ENCODE assay signal across 10 cellular contexts in the genomic region with DNA sequence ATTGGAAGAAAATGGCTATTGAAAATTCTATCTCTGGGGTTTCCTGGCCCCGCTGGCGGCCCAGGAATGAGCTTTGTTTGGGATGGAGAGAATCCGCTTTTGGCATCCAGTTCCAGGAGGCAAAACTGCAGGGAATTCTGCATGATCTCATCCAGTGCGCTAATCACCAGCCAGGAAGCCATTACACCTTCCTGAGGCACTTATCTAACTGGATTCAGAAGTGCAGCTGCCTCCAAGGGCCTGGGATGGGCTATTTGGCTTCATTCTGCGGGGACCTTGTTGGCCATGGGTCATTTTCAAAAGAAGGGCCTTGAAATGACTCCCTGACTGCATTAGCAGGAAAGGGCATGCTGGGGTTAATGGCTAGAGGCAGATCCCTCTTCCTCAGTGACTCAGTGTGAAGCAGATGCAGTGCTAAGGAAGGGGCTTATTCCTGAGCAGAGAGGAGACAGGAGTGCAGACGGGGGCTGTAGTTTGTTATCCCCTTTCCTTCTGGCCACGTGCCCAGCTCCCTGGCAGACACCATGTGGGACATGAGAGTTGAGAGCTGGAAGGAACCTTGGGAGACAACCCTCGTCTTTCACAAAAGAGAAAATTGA.
A peak's percentile ranks its signal among the peaks of the same experiment; 100 is the strongest.
DNase-seq lines count a peak whose midpoint lies in the region; ATAC-seq and TF ChIP-seq lines count a peak whose summit lies in the region.
"Had no signal": no experiment of that assay in that cellular context is flagged by ENCODE, and none has a peak within 500 bp of the region (broad histone marks: within the 10 kb centered on the region; RNA-seq: fewer than 3 reads in every experiment).

No MANE protein-coding gene starts in this region.

- peaks cover 8% of the 10 kb centered on the region for H3K4me1 ChIP-seq in mesenchymal stem cell (ENCODE audit: control insufficient read depth, insufficient read depth, low read depth, low read length)
- H3K4me1 ChIP-seq in HAP-1: peaks cover 28% of the 10 kb centered on the region
- H3K4me1 ChIP-seq: Peyer's patch had no signal

- H3K9me3 ChIP-seq in mesenchymal stem cell (ENCODE audit: control insufficient read depth, low read length): no peaks in the 10 kb centered on the region
- H3K9me3 ChIP-seq in HAP-1: no peaks in the 10 kb centered on the region
- H3K9me3 ChIP-seq: Peyer's patch had no signal

- H3K27me3 ChIP-seq in BJ (ENCODE audit: control insufficient read depth, insufficient read depth, low read length) (no peaks in the 10 kb centered on the region), mesenchymal stem cell (ENCODE audit: control insufficient read depth in 1 of 2, insufficient read depth in 1 of 2, low read length in 2 of 2) (peaks cover 0 to 3% of the 10 kb centered on the region in 2 experiments), HAP-1 (ENCODE audit: low read depth) (no peaks in the 10 kb centered on the region)
- H3K27me3 ChIP-seq: Peyer's patch had no signal

- no peak overlapping the region for H2AFZ ChIP-seq in mesenchymal stem cell (ENCODE audit: low read depth, low read length)

- in situ Hi-C loops in HAP-1 (cut with MboI; ENCODE audit: low sequenced_read_pairs): no loop called here

- no peak overlapping the region for H3K27ac Mint-ChIP-seq in stimulated activated naive B cell treated with anti-CD40 and anti-IgM and Interleukin-4, amounts not matched to agents 10 μg/mL and 1 μg/mL and 100 μg/mL, for 72 hours
- H3K27ac Mint-ChIP-seq: CD4-positive, CD25-positive, alpha-beta regulatory T cell had no signal

- H3K27me3 Mint-ChIP-seq in stimulated activated naive B cell treated with anti-CD40 and anti-IgM and Interleukin-4, amounts not matched to agents 10 μg/mL and 1 μg/mL and 100 μg/mL, for 72 hours: no peaks in the 10 kb centered on the region
- H3K27me3 Mint-ChIP-seq: CD4-positive, CD25-positive, alpha-beta regulatory T cell had no signal

- no peak overlapping the region for H2BK15ac ChIP-seq in mesenchymal stem cell (ENCODE audit: low read depth, poor library complexity, severe bottlenecking)

- H3K9ac ChIP-seq in mesenchymal stem cell (ENCODE audit: low read length): peak overlapping the region; percentile 71

- H3K9me3 Mint-ChIP-seq in stimulated activated naive B cell treated with anti-CD40 and anti-IgM and Interleukin-4, amounts not matched to agents 10 μg/mL and 1 μg/mL and 100 μg/mL, for 72 hours: no peaks in the 10 kb centered on the region
- H3K9me3 Mint-ChIP-seq: CD4-positive, CD25-positive, alpha-beta regulatory T cell had no signal

- H3K4me1 Mint-ChIP-seq in stimulated activated naive B cell treated with anti-CD40 and anti-IgM and Interleukin-4, amounts not matched to agents 10 μg/mL and 1 μg/mL and 100 μg/mL, for 72 hours: peaks cover 10 to 51% of the 10 kb centered on the region in 2 donors

- no peak overlapping the region for H3K18ac ChIP-seq in mesenchymal stem cell (ENCODE audit: low read depth in 1 of 2, low read length in 2 of 2)

- H3K27ac ChIP-seq in mesenchymal stem cell (ENCODE audit: low read length, poor library complexity, severe bottlenecking): no peak overlapping the region

- H3K36me3 ChIP-seq in BJ (ENCODE audit: control insufficient read depth, insufficient read depth, low read length) (no peaks in the 10 kb centered on the region), mesenchymal stem cell (ENCODE audit: control insufficient read depth in 1 of 2, insufficient read depth in 2 of 2, low read depth in 1 of 2, low read length in 2 of 2) (no peaks in the 10 kb centered on the region), HAP-1 (replicated peaks) (no peaks in the 10 kb centered on the region)
- H3K36me3 ChIP-seq: Peyer's patch had no signal

- H3K4ac ChIP-seq in mesenchymal stem cell (ENCODE audit: low read depth in 1 of 2, low read length in 2 of 2): no peak overlapping the region

- no peak overlapping the region for H2BK5ac ChIP-seq in mesenchymal stem cell (ENCODE audit: low read depth, low read length, poor library complexity, severe bottlenecking)

- H2BK120ac ChIP-seq in mesenchymal stem cell (ENCODE audit: low read depth, low read length): no peak overlapping the region

- POLR2A ChIA-PET in BJ (lab: Charles Lee): no interaction called here

- H3K4me2 ChIP-seq in mesenchymal stem cell (ENCODE audit: low read length, poor library complexity, severe bottlenecking): no peak overlapping the region

- no peaks in the 10 kb centered on the region for H3K36me3 Mint-ChIP-seq in stimulated activated naive B cell treated with anti-CD40 and anti-IgM and Interleukin-4, amounts not matched to agents 10 μg/mL and 1 μg/mL and 100 μg/mL, for 72 hours
- H3K36me3 Mint-ChIP-seq: CD4-positive, CD25-positive, alpha-beta regulatory T cell had no signal

- 59% methylated on average over 8 of the region's 8 CpGs for WGBS in mesenchymal stem cell

- H3K14ac ChIP-seq in mesenchymal stem cell (ENCODE audit: low read length in 2 of 2): no peak overlapping the region

- H3K4me3 ChIP-seq in BJ (ENCODE audit: low read depth, low read length) (no peak overlapping the region), cardiac fibroblast (replicated peaks in 1 of 2; ENCODE audit: low read depth in 2 of 2, low read length in 2 of 2) (no peak overlapping the region), mesenchymal stem cell (ENCODE audit: insufficient read depth in 1 of 2, low read depth in 1 of 2, low read length in 2 of 2) (peak overlapping the region in 1 of 2 experiments; percentile 66), HAP-1 (no peak overlapping the region)
- H3K4me3 ChIP-seq: Peyer's patch had no signal

- TF ChIP-seq CTCF in BJ (IDR thresholded peaks at IDR 0.05; ENCODE audit: insufficient read depth, low read depth, low read length): no peak
- no peak for TF ChIP-seq CTCF in cardiac fibroblast (IDR thresholded peaks at IDR 0.05; ENCODE audit: low read depth, low read length)

- H2AK5ac ChIP-seq in mesenchymal stem cell (ENCODE audit: low read length, severe bottlenecking): no peak overlapping the region

- no peak overlapping the region for H4K91ac ChIP-seq in mesenchymal stem cell (ENCODE audit: low read length)

- H4K8ac ChIP-seq in mesenchymal stem cell (ENCODE audit: low read length): no peak overlapping the region

- DNase-seq in BJ (ENCODE audit: low read depth) (peak; percentile 19), NCI-H187 (lab: John Stamatoyannopoulos, UW) (peak; percentile 76 to 78), cardiac fibroblast (ENCODE audit: low read depth in 2 of 2) (peak; percentile 15 to 61), mesenchymal stem cell (peak; percentile 30), HK-2 (ENCODE audit: unreplicated experiment) (no peak), HAP-1 (ENCODE audit: low spot score in 2 of 2) (no peak), RPMI8226 (no peak)
- DNase-seq in stimulated activated naive B cell treated with anti-CD40 and anti-IgM and Interleukin-4, amounts not matched to agents 10 μg/mL and 1 μg/mL and 100 μg/mL, for 72 hours: no peak
- DNase-seq: CD4-positive, CD25-positive, alpha-beta regulatory T cell; Peyer's patch had no signal

- H3K4me3 Mint-ChIP-seq in stimulated activated naive B cell treated with anti-CD40 and anti-IgM and Interleukin-4, amounts not matched to agents 10 μg/mL and 1 μg/mL and 100 μg/mL, for 72 hours: no peak overlapping the region
- H3K4me3 Mint-ChIP-seq: CD4-positive, CD25-positive, alpha-beta regulatory T cell had no signal

- ATAC-seq in stimulated activated naive B cell treated with anti-CD40 and anti-IgM and Interleukin-4, amounts not matched to agents 10 μg/mL and 1 μg/mL and 100 μg/mL, for 72 hours (replicated peaks): no peak

- CTCF ChIA-PET in BJ (lab: Yijun Ruan, JAX): interaction anchor here (0.6 to 1.4 kb wide), 2 partner anchors 10 to 34 kb away, joined by 3 to 4 read pairs; no protein-coding TSS in a partner anchor

- H3K23ac ChIP-seq in mesenchymal stem cell (ENCODE audit: low read length in 2 of 2): no peak overlapping the region

- peaks cover 4% of the 10 kb centered on the region for H3K79me1 ChIP-seq in mesenchymal stem cell (replicated peaks; ENCODE audit: low read length, poor library complexity, severe bottlenecking)

- no peak overlapping the region for H2BK12ac ChIP-seq in mesenchymal stem cell (ENCODE audit: low read length in 2 of 2)

Comparison
In these comparisons a context has a peak if more than half of its experiments do, and no peak if none do; other contexts are left out.
1. DNase-seq: peak in BJ (single experiment), NCI-H187 (2 of 2), cardiac fibroblast (2 of 2) and mesenchymal stem cell (single experiment); none in HK-2 (single experiment), HAP-1 (0 of 2), RPMI8226 (single experiment) and stimulated activated naive B cell treated with anti-CD40 and anti-IgM and Interleukin-4, amounts not matched to agents 10 μg/mL and 1 μg/mL and 100 μg/mL, for 72 hours (single experiment).